Comparison of ENCODE assay signal across 11 cellular contexts in the genomic region with DNA sequence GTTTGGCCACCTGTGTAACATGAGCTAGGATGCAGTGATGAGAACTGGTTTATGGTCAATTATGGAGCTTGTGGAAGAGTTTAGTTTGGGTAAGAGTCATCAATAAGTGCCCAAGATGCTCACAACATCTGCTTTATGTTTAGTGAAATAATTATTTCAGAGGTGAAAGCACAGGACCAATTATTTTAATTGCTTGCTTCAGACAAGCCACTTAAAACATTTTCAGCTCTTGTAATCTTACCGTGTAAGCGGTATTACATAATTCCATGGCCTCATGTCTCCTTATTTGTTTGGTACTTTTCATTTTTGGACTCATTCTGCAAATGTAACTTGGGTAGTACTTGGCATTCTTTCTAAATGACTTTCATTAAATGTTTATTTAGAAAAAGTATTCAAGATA. TPM values are rescaled to one million over a fixed set of nuclear protein-coding genes. Genes with fewer than 3 reads are reported as not detected.
DNase-seq lines count a peak whose midpoint lies in the region; ATAC-seq and FAIRE-seq lines count a peak whose summit lies in the region.
"Had no signal": no experiment of that assay in that cellular context is flagged by ENCODE, and none has a peak within 500 bp of the region (broad histone marks: within the 10 kb centered on the region; RNA-seq: fewer than 3 reads in every experiment).

No MANE protein-coding gene starts in this region.

- H3K27ac ChIP-seq in CD8-positive, alpha-beta memory T cell (ENCODE audit: low read depth, low read length) = no peak overlapping the region
- H3K27ac ChIP-seq: RWPE1 had no signal

- no peak for ATAC-seq in HG03045 (IDR thresholded peaks at IDR 0.05; ENCODE audit: unreplicated experiment)

- H3K27me3 ChIP-seq in CD8-positive, alpha-beta memory T cell (ENCODE audit: insufficient read depth, low read length, poor library complexity, severe bottlenecking) = no peaks in the 10 kb centered on the region

- H3K36me3 Mint-ChIP-seq in CD8-positive, alpha-beta memory T cell = peaks cover 0 to 18% (median 0%) of the 10 kb centered on the region in 3 donors

- H3K4me3 ChIP-seq in CD8-positive, alpha-beta memory T cell (ENCODE audit: low read length) = no peak overlapping the region
- H3K4me3 ChIP-seq: K562 had no signal

- peaks cover 71% of the 10 kb centered on the region for H3K4me1 ChIP-seq in CD8-positive, alpha-beta memory T cell (ENCODE audit: insufficient read depth, low read length)

- H3K27me3 Mint-ChIP-seq in CD8-positive, alpha-beta memory T cell = no peaks in the 10 kb centered on the region

- CTCF ChIA-PET in CD8-positive, alpha-beta memory T cell (lab: Charles Lee) = interaction anchor here (1.3 to 1.7 kb wide), 4 partner anchors 8 to 210 kb away, joined by 3 to 9 read pairs (median 7); no protein-coding TSS in a partner anchor

- FAIRE-seq in frontal cortex (lab: Jason Lieb, UNC) = no peak

- POLR2A ChIA-PET in CD8-positive, alpha-beta memory T cell (lab: Charles Lee) = interaction anchor here (0.9 to 1.3 kb wide), 2 partner anchors 8 to 9 kb away, joined by 3 to 5 read pairs; no protein-coding TSS in a partner anchor

- H3K9me3 Mint-ChIP-seq in CD8-positive, alpha-beta memory T cell = no peaks in the 10 kb centered on the region

- peak overlapping the region; percentile 71 to 95 (median 91) for H3K4me3 Mint-ChIP-seq in CD8-positive, alpha-beta memory T cell

- no peaks in the 10 kb centered on the region for H3K9me3 ChIP-seq in CD8-positive, alpha-beta memory T cell (ENCODE audit: low read length)

- H3K36me3 ChIP-seq in CD8-positive, alpha-beta memory T cell (ENCODE audit: insufficient read depth, low read length) = no peaks in the 10 kb centered on the region

- H3K27ac Mint-ChIP-seq in CD8-positive, alpha-beta memory T cell = peak overlapping the region; percentile 72 to 98 (median 83)

- peaks cover 86% of the 10 kb centered on the region in 3 donors for H3K4me1 Mint-ChIP-seq in CD8-positive, alpha-beta memory T cell

- DNase-seq in CD8-positive, alpha-beta memory T cell = no peak
- DNase-seq in H4 (ENCODE audit: low spot score) = peak; percentile 20
- DNase-seq in NOMO-1 treated with DMSO at 0.1 percent for 48 hours (lab: John Stamatoyannopoulos, UW; ENCODE audit: unreplicated experiment) = peak; percentile 54
- peak; percentile 41 for DNase-seq in hepatic stellate cell (ENCODE audit: low spot score)
- no peak for DNase-seq in activated CD4-positive, CD25-positive, alpha-beta regulatory T cell (lab: John Stamatoyannopoulos, UW)
- no peak for DNase-seq in effector CD8-positive, alpha-beta T cell (lab: John Stamatoyannopoulos, UW)
- DNase-seq in frontal cortex (ENCODE audit: low spot score in 2 of 2) = no peak
- DNase-seq: activated CD4-positive, alpha-beta T cell treated with anti-CD3 and anti-CD28 coated beads for 48 hours had no signal

RNA-seq across cellular contexts. Expression of a gene that starts 5.4 kb away (rescaled TPM):
- 10 to 100 TPM; 30.1 to 30.9 TPM for total RNA-seq in CD8-positive, alpha-beta memory T cell
- 62.1 TPM for polyA plus RNA-seq in CD8-positive, alpha-beta memory T cell
- total RNA-seq in H4 (2014; rRNA removed; shearing (Covaris generic)) = 18.7 and 21.9 TPM in 2 replicates
- 106 TPM for total RNA-seq in frontal cortex

Comparison
In these comparisons a context has a peak if more than half of its experiments do, and no peak if none do; other contexts are left out.
1. DNase-seq: peak in H4 (single experiment), NOMO-1 treated with DMSO at 0.1 percent for 48 hours (single experiment) and hepatic stellate cell (single experiment); none in CD8-positive, alpha-beta memory T cell (0 of 5), activated CD4-positive, CD25-positive, alpha-beta regulatory T cell (0 of 4), effector CD8-positive, alpha-beta T cell (single experiment) and frontal cortex (0 of 2).